1 cellular context compared by ENCODE assay signal in the genomic region with DNA sequence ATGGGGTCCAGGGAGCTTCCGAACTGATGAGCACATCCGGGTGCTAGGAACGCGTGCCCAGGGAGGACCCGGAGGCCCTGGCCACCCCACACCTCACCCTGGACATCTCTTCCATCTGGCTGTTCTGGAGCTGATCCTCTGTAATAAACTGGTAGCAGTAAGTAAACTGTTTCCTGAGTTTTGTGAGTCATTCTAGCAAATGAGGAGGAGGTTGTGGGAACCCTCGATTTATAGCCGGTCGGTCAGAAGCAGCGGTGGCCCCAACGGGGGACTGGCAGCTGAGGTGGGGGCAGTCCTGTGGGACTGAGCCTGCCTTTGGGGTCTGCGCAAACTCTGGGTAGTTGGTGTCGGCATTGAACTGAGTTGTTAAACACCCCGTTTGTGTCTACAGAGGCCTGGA.
TF ChIP-seq lines count a peak whose summit lies in the region.

No MANE protein-coding gene starts in this region.

TF ChIP-seq in IMR-90, 13 proteins besides CTCF, POLR2A, EP300 and RAD21:
- TF ChIP-seq RCOR1 (IDR thresholded peaks at IDR 0.05; ENCODE audit: insufficient replicate concordance, low read length) (no peak), CEBPB (IDR thresholded peaks at IDR 0.05; ENCODE audit: low read depth, low read length) (no peak), MXI1 (IDR thresholded peaks at IDR 0.05; ENCODE audit: borderline replicate concordance, low read depth, low read length) (no peak), MAZ (IDR thresholded peaks at IDR 0.05; ENCODE audit: borderline replicate concordance, low read depth, low read length) (no peak), CHD1 (IDR thresholded peaks at IDR 0.05; ENCODE audit: low read depth, low read length) (no peak), RFX5 (IDR thresholded peaks at IDR 0.05; ENCODE audit: low read depth, low read length) (no peak)
- TF ChIP-seq, protein P1, sequence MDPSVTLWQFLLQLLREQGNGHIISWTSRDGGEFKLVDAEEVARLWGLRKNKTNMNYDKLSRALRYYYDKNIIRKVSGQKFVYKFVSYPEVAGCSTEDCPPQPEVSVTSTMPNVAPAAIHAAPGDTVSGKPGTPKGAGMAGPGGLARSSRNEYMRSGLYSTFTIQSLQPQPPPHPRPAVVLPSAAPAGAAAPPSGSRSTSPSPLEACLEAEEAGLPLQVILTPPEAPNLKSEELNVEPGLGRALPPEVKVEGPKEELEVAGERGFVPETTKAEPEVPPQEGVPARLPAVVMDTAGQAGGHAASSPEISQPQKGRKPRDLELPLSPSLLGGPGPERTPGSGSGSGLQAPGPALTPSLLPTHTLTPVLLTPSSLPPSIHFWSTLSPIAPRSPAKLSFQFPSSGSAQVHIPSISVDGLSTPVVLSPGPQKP (IDR thresholded peaks at IDR 0.05; ENCODE audit: borderline replicate concordance, low read depth, low read length), result no peak
- TF ChIP-seq, protein P2, sequence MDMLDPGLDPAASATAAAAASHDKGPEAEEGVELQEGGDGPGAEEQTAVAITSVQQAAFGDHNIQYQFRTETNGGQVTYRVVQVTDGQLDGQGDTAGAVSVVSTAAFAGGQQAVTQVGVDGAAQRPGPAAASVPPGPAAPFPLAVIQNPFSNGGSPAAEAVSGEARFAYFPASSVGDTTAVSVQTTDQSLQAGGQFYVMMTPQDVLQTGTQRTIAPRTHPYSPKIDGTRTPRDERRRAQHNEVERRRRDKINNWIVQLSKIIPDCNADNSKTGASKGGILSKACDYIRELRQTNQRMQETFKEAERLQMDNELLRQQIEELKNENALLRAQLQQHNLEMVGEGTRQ (IDR thresholded peaks at IDR 0.05; ENCODE audit: low read depth, low read length), result no peak
